ENCODE assay signal across 20 cellular contexts in genomic region chr3:169627789-169628188, GRCh38. TPM values are rescaled to one million over a fixed set of nuclear protein-coding genes. Genes with fewer than 3 reads are reported as not detected.
"Had no signal": no experiment of that assay in that cellular context is flagged by ENCODE, and none has a peak within 500 bp of the region (broad histone marks: within the 10 kb centered on the region; RNA-seq: fewer than 3 reads in every experiment).

No MANE protein-coding gene starts in this region.

- H3K4me1 ChIP-seq: adrenal gland, prostate gland, spleen, suprapubic skin had no signal

- DNase-seq: activated B cell treated with CpG ODN at 0.5 μM for 24 hours; activated CD4-positive, alpha-beta T cell treated with anti-CD3 and anti-CD28 coated beads, Interleukin-2, amount 10 ng/mL, durations not matched to agents 24 days and 14 days; activated naive CD4-positive, alpha-beta T cell treated with anti-CD3 and anti-CD28 coated beads, Interleukin-2, amount 50 U/mL, for 16 hours; activated T-cell treated with anti-CD3 and anti-CD28 coated beads for 4 hours; adrenal gland; central memory CD4-positive, alpha-beta T cell; effector CD8-positive, alpha-beta T cell; left cardiac atrium; nucleus accumbens; spleen; stimulated activated CD4-positive, alpha-beta T cell treated with anti-CD3 and anti-CD28 coated beads, Interleukin-2, amount 100 ng/mL, for 24 hours; stimulated activated naive CD4-positive, alpha-beta T cell treated with Interleukin-2 at 50 U/mL for 16 hours had no signal

- H3K27me3 ChIP-seq: gastroesophageal sphincter had no signal

- H3K36me3 ChIP-seq: adrenal gland, gastroesophageal sphincter, prostate gland, spleen, suprapubic skin had no signal

- H3K9me3 ChIP-seq: adrenal gland, gastroesophageal sphincter, prostate gland, spleen, suprapubic skin had no signal

- ATAC-seq: gastroesophageal sphincter; left cardiac atrium; natural killer cell treated with Interleukin-12 subunit alpha and Interleukin-12 subunit beta and Interleukin-15 and Interleukin-18, amount 100 ng/mL, for 72 hours; sciatic nerve had no signal

- H3K4me3 ChIP-seq: adrenal gland, coronary artery, gastroesophageal sphincter, prostate gland, spleen, suprapubic skin had no signal

- H3K27ac ChIP-seq: adrenal gland, coronary artery, epithelial cell of prostate, gastroesophageal sphincter, prostate gland, spleen, suprapubic skin had no signal

RNA-seq across cellular contexts. Expression of gene MECOM, which starts 35.7 kb away (rescaled TPM):
- total RNA-seq: activated CD4-positive, alpha-beta T cell treated with anti-CD3 and anti-CD28 coated beads, Interleukin-2, amount 10 ng/mL, durations not matched to agents 24 days and 14 days; activated T-helper 2 cell treated with anti-CD3 and anti-CD28 coated beads, Interferon-gamma antibody, Interleukin-2, Interleukin-4, amounts not matched to agents 10 μg/mL and 5 μg/mL and 100 μg/mL, durations not matched to agents 14 hours and 24 hours and 36 hours; natural killer cell treated with Interleukin-12 subunit alpha and Interleukin-12 subunit beta and Interleukin-15 and Interleukin-18, amount 100 ng/mL, for 72 hours had no signal
